ENCODE assay signal across 1 cellular context in genomic region chr2:219296631-219297391, GRCh38.
TF ChIP-seq lines count a peak whose summit lies in the region.

No MANE protein-coding gene starts in this region.

TF ChIP-seq in K562, 482 proteins besides CTCF, POLR2A, EP300 and RAD21:
- TF ChIP-seq CBFA2T3 (IDR thresholded peaks at IDR 0.05) (no peak), RBFOX2 (IDR thresholded peaks at IDR 0.05; ENCODE audit: low read depth, low read length) (0 out of 2 replicates have a peak, but pooled peaks have one; percentile 16)
